ENCODE assay signal across 8 cellular contexts in genomic region chr15:73951044-73951561, GRCh38. TPM values are rescaled to one million over a fixed set of nuclear protein-coding genes. Genes with fewer than 3 reads are reported as not detected.
A peak's percentile ranks its signal among the peaks of the same experiment; 100 is the strongest.
DNase-seq lines count a peak whose midpoint lies in the region; ATAC-seq, FAIRE-seq and TF ChIP-seq lines count a peak whose summit lies in the region.

No MANE protein-coding gene starts in this region.

- 9 to 14% methylated on average over 14 of the region's 14 CpGs for WGBS in pancreas, 2 donors

- intact Hi-C loops in head of caudate nucleus (cut with DNase I) (no loop called here), pancreas (cut with DNase I) (no loop called here)

- peak overlapping the region; percentile 18 for H3K27ac Mint-ChIP-seq in activated naive CD8-positive, alpha-beta T cell treated with anti-CD3 and anti-CD28 coated beads, Interleukin-2, amount 50 U/mL, for 24 hours

- peaks cover 4% of the 10 kb centered on the region for H3K4me1 Mint-ChIP-seq in activated naive CD8-positive, alpha-beta T cell treated with anti-CD3 and anti-CD28 coated beads, Interleukin-2, amount 50 U/mL, for 24 hours

- H3K4me3 ChIP-seq in MM.1S (ENCODE audit: low read length), result no peak overlapping the region
- H3K4me3 ChIP-seq in pancreas, result no peak overlapping the region
- H3K4me3 ChIP-seq in thoracic aorta, result no peak overlapping the region

- H3K36me3 ChIP-seq in MM.1S (replicated peaks; ENCODE audit: insufficient read depth, low read length), result no peaks in the 10 kb centered on the region
- no peaks in the 10 kb centered on the region for H3K36me3 ChIP-seq in pancreas
- H3K36me3 ChIP-seq in thoracic aorta, result peaks cover 43% of the 10 kb centered on the region

- H3K27me3 Mint-ChIP-seq in activated naive CD8-positive, alpha-beta T cell treated with anti-CD3 and anti-CD28 coated beads, Interleukin-2, amount 50 U/mL, for 24 hours, result no peaks in the 10 kb centered on the region

- no peaks in the 10 kb centered on the region for H3K9me3 ChIP-seq in MM.1S (replicated peaks; ENCODE audit: insufficient read depth, low read length)
- H3K9me3 ChIP-seq in pancreas, result no peaks in the 10 kb centered on the region
- no peaks in the 10 kb centered on the region for H3K9me3 ChIP-seq in thoracic aorta

- H3K36me3 Mint-ChIP-seq in activated naive CD8-positive, alpha-beta T cell treated with anti-CD3 and anti-CD28 coated beads, Interleukin-2, amount 50 U/mL, for 24 hours (ENCODE audit: low read depth), result no peaks in the 10 kb centered on the region

- H4K20me1 ChIP-seq in MM.1S (ENCODE audit: insufficient read depth, low read length), result no peaks in the 10 kb centered on the region

- peak overlapping the region; percentile 61; the same call in 1 of the 2 replicates for H3K4me2 ChIP-seq in MM.1S (ENCODE audit: low read depth, low read length)

- TF ChIP-seq POLR2A in GM12891 (IDR thresholded peaks at IDR 0.05; ENCODE audit: low read depth, low read length), result no peak

- H3F3A ChIP-seq in MM.1S (ENCODE audit: insufficient read depth, low read length), result no peaks in the 10 kb centered on the region

- peak; percentile 83 for TF ChIP-seq CTCF in MM.1S (IDR thresholded peaks at IDR 0.05; ENCODE audit: low read length)
- TF ChIP-seq CTCF in pancreas (IDR thresholded peaks at IDR 0.05), result peak; percentile 43 to 71 (median 61)
- peak; percentile 70 for TF ChIP-seq CTCF in thoracic aorta (IDR thresholded peaks at IDR 0.05)

- no peak overlapping the region for H3K9ac ChIP-seq in MM.1S (ENCODE audit: low read length)

- no peaks in the 10 kb centered on the region for H3K79me2 ChIP-seq in MM.1S (ENCODE audit: low read length)

- peak; percentile 82 for ATAC-seq in activated naive CD8-positive, alpha-beta T cell treated with anti-CD3 and anti-CD28 coated beads, Interleukin-2, amount 50 U/mL, for 24 hours
- ATAC-seq in pancreas, result peak; percentile 96 to 99 (median 98)
- peak; percentile 84 for ATAC-seq in thoracic aorta (ENCODE audit: insufficient number of reproducible peaks, low FRiP score, low read depth)
- ATAC-seq in HG03565 (IDR thresholded peaks at IDR 0.05; ENCODE audit: unreplicated experiment), result no peak

- H3K4me1 ChIP-seq in MM.1S (ENCODE audit: low read length) (peaks cover 9% of the 10 kb centered on the region), pancreas (peaks cover 0 to 6% (median 4%) of the 10 kb centered on the region in 3 donors), thoracic aorta (ENCODE audit: control insufficient read depth in 1 of 2, low read depth in 2 of 2) (peaks cover 26 to 45% of the 10 kb centered on the region in 2 donors)

- H3K27me3 ChIP-seq in MM.1S (replicated peaks; ENCODE audit: insufficient read depth, low read length) (no peaks in the 10 kb centered on the region), pancreas (no peaks in the 10 kb centered on the region), thoracic aorta (replicated peaks; ENCODE audit: insufficient read depth) (no peaks in the 10 kb centered on the region)

- no peaks in the 10 kb centered on the region for H3K9me2 ChIP-seq in MM.1S (replicated peaks; ENCODE audit: insufficient read depth, low read length)

- H3K27ac ChIP-seq in MM.1S (ENCODE audit: low read length) (no peak overlapping the region), pancreas (peak overlapping the region; percentile 4 to 80 (median 44)), thoracic aorta (peak overlapping the region; percentile 98 to 99)

- peak; percentile 81 for DNase-seq in GM12891 (ENCODE audit: insufficient read length, low spot score)
- peak; percentile 84 for DNase-seq in MM.1S
- DNase-seq in SW480 (ENCODE audit: low spot score), result peak; percentile 91
- peak; percentile 77 for DNase-seq in activated naive CD8-positive, alpha-beta T cell treated with anti-CD3 and anti-CD28 coated beads, Interleukin-2, amount 50 U/mL, for 24 hours
- DNase-seq in head of caudate nucleus, result peak; percentile 66 to 92 (median 83)
- DNase-seq in pancreas, result peak; percentile 85 to 93 (median 88)
- DNase-seq in thoracic aorta (ENCODE audit: low spot score), result peak; percentile 82

- 0 out of 2 replicates have a peak overlapping the region, but pooled peaks have one; percentile 12 for H2AFZ ChIP-seq in MM.1S (ENCODE audit: low read length)

- FAIRE-seq in GM12891 (lab: Jason Lieb, UNC), result peak; percentile 57
- FAIRE-seq in pancreas (lab: Jason Lieb, UNC), result peak; percentile 49

- H3K4me3 Mint-ChIP-seq in activated naive CD8-positive, alpha-beta T cell treated with anti-CD3 and anti-CD28 coated beads, Interleukin-2, amount 50 U/mL, for 24 hours, result no peak overlapping the region

- no peaks in the 10 kb centered on the region for H3K9me3 Mint-ChIP-seq in activated naive CD8-positive, alpha-beta T cell treated with anti-CD3 and anti-CD28 coated beads, Interleukin-2, amount 50 U/mL, for 24 hours

TF ChIP-seq in GM12891, 5 proteins besides CTCF, POLR2A, EP300 and RAD21:
- no peak for TF ChIP-seq TAF1 (IDR thresholded peaks at IDR 0.05; ENCODE audit: low read depth, low read length)
- TF ChIP-seq POU2F2 (IDR thresholded peaks at IDR 0.05; ENCODE audit: low read depth, low read length), result no peak
- TF ChIP-seq PAX5 (IDR thresholded peaks at IDR 0.05; ENCODE audit: insufficient read depth, low read length, severe bottlenecking), result no peak
- TF ChIP-seq POLR2AphosphoS5 (IDR thresholded peaks at IDR 0.05; ENCODE audit: low read depth, low read length), result no peak
- no peak for TF ChIP-seq SPI1 (IDR thresholded peaks at IDR 0.05; ENCODE audit: low read depth, low read length)

RNA-seq across cellular contexts. Expression of gene LOXL1, which starts 24.8 kb away (rescaled TPM):
- polyA plus RNA-seq in GM12891 (2012; ENCODE audit: low read depth, missing spikeins), result not detected
- 10 to 100 TPM in 1 of 6 donors, 1 to 10 TPM in 5; 2.2 to 14.9 (median 4.9) TPM for total RNA-seq in pancreas
- polyA plus RNA-seq in pancreas, result 10 to 100 TPM; 11.5 to 14.8 TPM
- 100 to 1,000 TPM; 164 to 321 TPM for total RNA-seq in thoracic aorta

RNA-seq across cellular contexts. Expression of gene STOML1, which starts 41.0 kb away (rescaled TPM):
- polyA plus RNA-seq in GM12891 (2012; ENCODE audit: low read depth, missing spikeins), result 6.3 TPM
- total RNA-seq in pancreas (10 to 100 TPM in 2 of 6 donors, 1 to 10 TPM in 4; 5.2 to 12.3 (median 6.9) TPM), thoracic aorta (10 to 100 TPM; 23.6 to 37.9 TPM)
- 10 to 100 TPM; 13.1 to 13.2 TPM for polyA plus RNA-seq in pancreas

RNA-seq across cellular contexts. Expression of gene PML, which starts 43.4 kb away (rescaled TPM):
- 47.9 TPM for polyA plus RNA-seq in GM12891 (2012; ENCODE audit: low read depth, missing spikeins)
- 10 to 100 TPM; 10.6 to 31.7 (median 13.0) TPM for total RNA-seq in pancreas
- 10 to 100 TPM; 17.6 to 19.1 TPM for polyA plus RNA-seq in pancreas
- total RNA-seq in thoracic aorta, result 100 to 1,000 TPM in 1 of 2 donors, 10 to 100 TPM in 1; 77.2 to 138 TPM

Comparison
In these comparisons a context has a peak if more than half of its experiments do, and no peak if none do; other contexts are left out.
1. RNA of gene LOXL1, which starts 24.8 kb away (total RNA-seq): 164 to 321 TPM in thoracic aorta; 2.2 to 14.9 TPM in pancreas; every median in the first group is over 10 times any median in the second.
2. Peak in every context shown above with its lines, with median percentiles within 50 percentile points of each other: DNase-seq and CTCF ChIP-seq.